ENCODE assay signal across 11 cellular contexts in genomic region chr3:69865920-69866679, GRCh38.
DNase-seq lines count a peak whose midpoint lies in the region; ATAC-seq and TF ChIP-seq lines count a peak whose summit lies in the region.
"Had no signal": no experiment of that assay in that cellular context is flagged by ENCODE, and none has a peak within 500 bp of the region (broad histone marks: within the 10 kb centered on the region; RNA-seq: fewer than 3 reads in every experiment).

No MANE protein-coding gene starts in this region.

- peak; percentile 98 for ATAC-seq in upper lobe of right lung
- no peak for ATAC-seq in HG03025 (IDR thresholded peaks at IDR 0.05; ENCODE audit: low FRiP score, unreplicated experiment)

- H3K4me1 ChIP-seq in esophagus squamous epithelium, result peaks cover 9 to 38% (median 14%) of the 10 kb centered on the region in 3 donors
- H3K4me1 ChIP-seq in mesodermal cell (ENCODE audit: control insufficient read depth, insufficient read depth, low read length, poor library complexity, severe bottlenecking), result peaks cover 5% of the 10 kb centered on the region
- no peaks in the 10 kb centered on the region for H3K4me1 ChIP-seq in upper lobe of right lung

- no peaks in the 10 kb centered on the region for H3K9me3 ChIP-seq in esophagus squamous epithelium
- no peaks in the 10 kb centered on the region for H3K9me3 ChIP-seq in mesodermal cell (ENCODE audit: control insufficient read depth, low read length)
- no peaks in the 10 kb centered on the region for H3K9me3 ChIP-seq in upper lobe of right lung

- H3K36me3 ChIP-seq in esophagus squamous epithelium (no peaks in the 10 kb centered on the region), mesodermal cell (ENCODE audit: control insufficient read depth, insufficient read depth, low read length) (no peaks in the 10 kb centered on the region), upper lobe of right lung (no peaks in the 10 kb centered on the region)

- TF ChIP-seq CTCF in esophagus squamous epithelium (IDR thresholded peaks at IDR 0.05) (no peak), upper lobe of right lung (IDR thresholded peaks at IDR 0.05) (no peak)

- H3K27me3 ChIP-seq in esophagus squamous epithelium (no peaks in the 10 kb centered on the region), upper lobe of right lung (no peaks in the 10 kb centered on the region)

- peak overlapping the region in 3 of 4 donors; percentile 43 to 60 (median 52) for H3K27ac ChIP-seq in esophagus squamous epithelium
- H3K27ac ChIP-seq in mesodermal cell (ENCODE audit: low read depth, low read length, severe bottlenecking), result peak overlapping the region; percentile 29
- peak overlapping the region; percentile 71 for H3K27ac ChIP-seq in upper lobe of right lung

- intact Hi-C loops in esophagus squamous epithelium (cut with DNase I), result no loop called here
- intact Hi-C loops in upper lobe of right lung (cut with DNase I), result no loop called here

- no peak for TF ChIP-seq POLR2A in esophagus squamous epithelium (IDR thresholded peaks at IDR 0.05)

- WGBS in esophagus squamous epithelium, 2 donors, result 22 to 54% methylated on average over 6 to 9 of the region's 10 CpGs
- WGBS in mesodermal cell (ENCODE audit: insufficient coverage in 2 of 2), 2 experiments, result 84 to 87% methylated on average over 6 to 8 of the region's 10 CpGs

- H3K4me3 ChIP-seq in esophagus squamous epithelium (peak overlapping the region in 3 of 4 donors; percentile 19 to 42 (median 28)), mesodermal cell (ENCODE audit: extremely low read depth, insufficient read depth, low read length, poor library complexity, severe bottlenecking) (no peak overlapping the region), upper lobe of right lung (peak overlapping the region; percentile 34)

- DNase-seq in DMS 273 (lab: John Stamatoyannopoulos, UW; ENCODE audit: unreplicated experiment) (peak; percentile 15), DMS 273 treated with DMSO at 0.1 percent for 48 hours (lab: John Stamatoyannopoulos, UW) (no peak), esophagus squamous epithelium (lab: John Stamatoyannopoulos, UW) (no peak), upper lobe of right lung (peak; percentile 68), AG08395 (ENCODE audit: low spot score) (no peak)
- no peak for DNase-seq in stimulated activated CD4-positive, alpha-beta T cell treated with anti-CD3 and anti-CD28 coated beads, Interleukin-4, amount 100 ng/mL, for 4 hours
- DNase-seq: 8988T; activated CD4-positive, alpha-beta T cell treated with anti-CD3 and anti-CD28 coated beads, Interleukin-2, amount 50 U/mL, for 48 hours; NCI-H69 had no signal

Comparison
In these comparisons a context has a peak if more than half of its experiments do, and no peak if none do; other contexts are left out.
1. DNase-seq: peak in DMS 273 (single experiment) and upper lobe of right lung (single experiment); none in DMS 273 treated with DMSO at 0.1 percent for 48 hours (single experiment), esophagus squamous epithelium (single experiment), stimulated activated CD4-positive, alpha-beta T cell treated with anti-CD3 and anti-CD28 coated beads, Interleukin-4, amount 100 ng/mL, for 4 hours (0 of 2) and AG08395 (single experiment).
2. Peak in every context shown above with its lines, with median percentiles within 50 percentile points of each other: H3K27ac ChIP-seq.